ENCODE assay signal across 9 cellular contexts in genomic region chr2:41920181-41920580, GRCh38.
"Had no signal": no experiment of that assay in that cellular context is flagged by ENCODE, and none has a peak within 500 bp of the region (broad histone marks: within the 10 kb centered on the region; RNA-seq: fewer than 3 reads in every experiment).

No MANE protein-coding gene starts in this region.

- FAIRE-seq: H54, HepG2 had no signal

- H2AFZ ChIP-seq: GM23248 had no signal

- H3K4me3 ChIP-seq: GM23248 had no signal

- H3K9ac ChIP-seq: GM23248 had no signal

- H3K27ac ChIP-seq: GM23248, HL-60 had no signal

- ATAC-seq: HCT116, HepG2 had no signal

- DNase-seq: GM23248, GOT3, H9, HFFc6, KG1 had no signal
